In genomic region chr2:120005834-120006521, GRCh38 we compare ENCODE assay signal across 9 cellular contexts.
DNase-seq lines count a peak whose midpoint lies in the region; ATAC-seq and TF ChIP-seq lines count a peak whose summit lies in the region.
"Had no signal": no experiment of that assay in that cellular context is flagged by ENCODE, and none has a peak within 500 bp of the region (broad histone marks: within the 10 kb centered on the region; RNA-seq: fewer than 3 reads in every experiment).

No MANE protein-coding gene starts in this region.

- DNase-seq in epithelial cell of esophagus (ENCODE audit: low read depth): peak; percentile 72
- no peak for DNase-seq in SW 1271 (lab: John Stamatoyannopoulos, UW)
- no peak for DNase-seq in hippocampal formation (lab: John Stamatoyannopoulos, UW)
- DNase-seq in OCI-M1 (lab: John Stamatoyannopoulos, UW): no peak
- DNase-seq in DMS153 treated with DMSO at 0.1 percent for 48 hours (lab: John Stamatoyannopoulos, UW; ENCODE audit: unreplicated experiment): no peak
- DNase-seq: heart left ventricle had no signal

- no peak for TF ChIP-seq CTCF in epithelial cell of esophagus (IDR thresholded peaks at IDR 0.05; ENCODE audit: insufficient read depth, low read depth, low read length, missing control alignments)

- no peak overlapping the region for H3K4me3 ChIP-seq in epithelial cell of esophagus (ENCODE audit: low read length)
- H3K4me3 ChIP-seq: heart left ventricle had no signal

- ATAC-seq in GM19023 (IDR thresholded peaks at IDR 0.05; ENCODE audit: unreplicated experiment) (peak; percentile 82), GM21786 (IDR thresholded peaks at IDR 0.05; ENCODE audit: unreplicated experiment) (peak; percentile 94), HG03442 (IDR thresholded peaks at IDR 0.05; ENCODE audit: unreplicated experiment) (peak; percentile 83)
- ATAC-seq: heart left ventricle had no signal
